Comparison of ENCODE assay signal across 8 cellular contexts in genomic region chr2:130342533-130343275, GRCh38. TPM values are rescaled to one million over a fixed set of nuclear protein-coding genes. Genes with fewer than 3 reads are reported as not detected.
DNase-seq lines count a peak whose midpoint lies in the region; ATAC-seq, FAIRE-seq and TF ChIP-seq lines count a peak whose summit lies in the region.

A gene with protein sequence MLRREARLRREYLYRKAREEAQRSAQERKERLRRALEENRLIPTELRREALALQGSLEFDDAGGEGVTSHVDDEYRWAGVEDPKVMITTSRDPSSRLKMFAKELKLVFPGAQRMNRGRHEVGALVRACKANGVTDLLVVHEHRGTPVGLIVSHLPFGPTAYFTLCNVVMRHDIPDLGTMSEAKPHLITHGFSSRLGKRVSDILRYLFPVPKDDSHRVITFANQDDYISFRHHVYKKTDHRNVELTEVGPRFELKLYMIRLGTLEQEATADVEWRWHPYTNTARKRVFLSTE (plus strand): TSS chr2:130342897. CDS start chr2:130342933, 36 bp downstream.

- H3K27ac ChIP-seq in WERI-Rb-1 = peak within 1 kb of the TSS; percentile 83

- ATAC-seq in GM18868 (IDR thresholded peaks at IDR 0.05; ENCODE audit: unreplicated experiment) (peak; percentile 87), HG03135 (IDR thresholded peaks at IDR 0.05; ENCODE audit: unreplicated experiment) (peak; percentile 86)

- DNase-seq in ACHN (peak; percentile 100), NCI-H2196 treated with DMSO at 0.1 percent for 48 hours (lab: John Stamatoyannopoulos, UW; ENCODE audit: unreplicated experiment) (peak; percentile 98), WERI-Rb-1 (peak; percentile 97), bronchial epithelial cell (ENCODE audit: low read depth) (peak; percentile 99), iPS-NIHi7 (ENCODE audit: extremely low spot score) (peak; percentile 93), smooth muscle cell of the brain vasculature (ENCODE audit: low read depth, low spot score) (peak; percentile 98)

- peak; percentile 43; the same call in 1 of the 2 replicates for TF ChIP-seq CTCF in WERI-Rb-1 (IDR thresholded peaks at IDR 0.05; ENCODE audit: low read depth, low read length)
- TF ChIP-seq CTCF in bronchial epithelial cell (IDR thresholded peaks at IDR 0.05; ENCODE audit: insufficient read depth, low read length, severe bottlenecking) = peak; percentile 59

- peak within 1 kb of the TSS; percentile 83 for H3K4me3 ChIP-seq in WERI-Rb-1 (ENCODE audit: low read depth, low read length)
- peak within 1 kb of the TSS; percentile 84 for H3K4me3 ChIP-seq in bronchial epithelial cell (ENCODE audit: low read depth, low read length)

- H3K36me3 ChIP-seq in WERI-Rb-1 = peaks cover 44% of the 10 kb centered on the region
- H3K36me3 ChIP-seq in bronchial epithelial cell (ENCODE audit: control insufficient read depth, insufficient read depth, low read length) = peaks cover 18% of the 10 kb centered on the region

- no peaks in the 10 kb centered on the region for H3K27me3 ChIP-seq in WERI-Rb-1 (ENCODE audit: insufficient read depth, low read depth, severe bottlenecking)
- H3K27me3 ChIP-seq in bronchial epithelial cell (ENCODE audit: control insufficient read depth, insufficient read depth, low read length) = no peaks in the 10 kb centered on the region

- in situ Hi-C loops in ACHN (cut with HindIII; ENCODE audit: low pct_ligation_motif_present, low pct_unique_long_range_greater_than_20kb, low sequenced_read_pairs) = no loop called here

- no peaks in the 10 kb centered on the region for H3K9me3 ChIP-seq in WERI-Rb-1 (ENCODE audit: severe bottlenecking)

- no peak for FAIRE-seq in bronchial epithelial cell (lab: Jason Lieb, UNC)

RNA-seq across cellular contexts. Expression of the gene that starts here (rescaled TPM):
- total RNA-seq in bronchial epithelial cell = 145 and 173 TPM in 2 replicates

Comparison
In these comparisons a context has a peak if more than half of its experiments do, and no peak if none do; other contexts are left out.
1. Peak in every context shown above with its lines: DNase-seq, ATAC-seq, H3K4me3 ChIP-seq and H3K27ac ChIP-seq.